9 cellular contexts compared by ENCODE assay signal in the genomic region with DNA sequence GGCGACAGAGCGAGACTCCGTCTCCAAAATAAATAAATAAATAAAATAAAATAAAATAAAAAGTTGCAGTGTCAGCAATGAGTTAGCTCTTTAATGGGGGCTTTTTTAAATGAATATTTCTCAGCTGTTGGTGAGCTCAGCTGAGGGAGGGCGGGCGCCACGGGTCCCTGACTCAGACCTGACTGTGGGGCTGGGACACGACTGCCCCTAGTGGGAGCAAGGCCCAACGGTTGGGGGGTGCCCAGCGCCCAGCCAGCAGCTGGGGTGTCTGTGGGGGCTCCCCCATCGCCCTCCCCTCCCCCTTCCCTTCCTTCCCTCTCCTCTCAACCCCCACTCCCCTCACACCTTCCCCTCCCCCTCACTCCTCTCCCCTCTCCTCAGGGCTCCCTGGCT. TPM values are rescaled to one million over a fixed set of nuclear protein-coding genes. Genes with fewer than 3 reads are reported as not detected.
A peak's percentile ranks its signal among the peaks of the same experiment; 100 is the strongest.
DNase-seq lines count a peak whose midpoint lies in the region; ATAC-seq, FAIRE-seq and TF ChIP-seq lines count a peak whose summit lies in the region.
"Had no signal": no experiment of that assay in that cellular context is flagged by ENCODE, and none has a peak within 500 bp of the region (broad histone marks: within the 10 kb centered on the region; RNA-seq: fewer than 3 reads in every experiment).

No MANE protein-coding gene starts in this region.

- no peak overlapping the region for H3K27ac ChIP-seq in OCI-LY3 (ENCODE audit: low read length)
- no peak overlapping the region for H3K27ac ChIP-seq in keratinocyte (ENCODE audit: control insufficient read depth, insufficient read depth, low read length)

- no peaks in the 10 kb centered on the region for H3K9me3 Mint-ChIP-seq in activated T-cell treated with anti-CD3 and anti-CD28 coated beads, Interleukin-2, amount 50 U/mL, for 24 hours
- H3K9me3 Mint-ChIP-seq: stimulated activated naive CD8-positive, alpha-beta T cell treated with anti-CD3 and anti-CD28 coated beads, Interleukin-15, Interleukin-2, amounts not matched to agents 100 ng/mL and 50 ng/mL, for 24 hours had no signal

- FAIRE-seq in keratinocyte (lab: Jason Lieb, UNC), result no peak

- H3K27me3 ChIP-seq in OCI-LY3 (ENCODE audit: low read depth, low read length) (no peaks in the 10 kb centered on the region), keratinocyte (ENCODE audit: control insufficient read depth, extremely low read depth, insufficient read depth, low read length) (no peaks in the 10 kb centered on the region)

- DNase-seq in activated T-cell treated with anti-CD3 and anti-CD28 coated beads, Interleukin-2, amount 50 U/mL, for 24 hours, result peak; percentile 80
- DNase-seq in keratinocyte (ENCODE audit: low read depth, low spot score), result no peak
- peak; percentile 46 to 70 for DNase-seq in stimulated activated CD8-positive, alpha-beta memory T cell treated with anti-CD3 and anti-CD28 coated beads, Interleukin-7, amount 100 ng/mL, for 48 hours (ENCODE audit: extremely low read depth in 1 of 2, low read depth in 1 of 2)
- no peak for DNase-seq in NCI-H748 treated with DMSO at 0.1 percent for 48 hours (lab: John Stamatoyannopoulos, UW)
- no peak for DNase-seq in retina

- H3K4me1 Mint-ChIP-seq in activated T-cell treated with anti-CD3 and anti-CD28 coated beads, Interleukin-2, amount 50 U/mL, for 24 hours (ENCODE audit: low read depth), result peaks cover 33% of the 10 kb centered on the region

- no peaks in the 10 kb centered on the region for H3K36me3 Mint-ChIP-seq in activated T-cell treated with anti-CD3 and anti-CD28 coated beads, Interleukin-2, amount 50 U/mL, for 24 hours (ENCODE audit: low read depth)

- dilution Hi-C loops in keratinocyte (cut with MboI; ENCODE audit: extremely low pct_ligation_motif_present, low sequenced_read_pairs), result no loop called here

- H3K4me1 ChIP-seq in OCI-LY3 (ENCODE audit: low read length) (peaks cover 31% of the 10 kb centered on the region), keratinocyte (ENCODE audit: control insufficient read depth, extremely low read depth, insufficient read depth, low read length) (peaks cover 18% of the 10 kb centered on the region)

- no peak overlapping the region for H3K4me3 ChIP-seq in OCI-LY3 (ENCODE audit: low read length)
- no peak overlapping the region for H3K4me3 ChIP-seq in keratinocyte (ENCODE audit: control insufficient read depth in 2 of 3, extremely low read depth in 1 of 3, insufficient read depth in 2 of 3, low read depth in 1 of 3, low read length in 3 of 3)

- H3K79me2 ChIP-seq in OCI-LY3 (ENCODE audit: low read length) (no peaks in the 10 kb centered on the region), keratinocyte (ENCODE audit: control insufficient read depth, insufficient read depth, low read length) (no peaks in the 10 kb centered on the region)

- no peaks in the 10 kb centered on the region for H3K36me3 ChIP-seq in OCI-LY3 (replicated peaks; ENCODE audit: low read depth, low read length)
- H3K36me3 ChIP-seq in keratinocyte (ENCODE audit: control insufficient read depth in 2 of 2, extremely low read depth in 1 of 2, insufficient read depth in 2 of 2, low read length in 2 of 2), result no peaks in the 10 kb centered on the region

- peak; percentile 36 for TF ChIP-seq CTCF in OCI-LY3 (IDR thresholded peaks at IDR 0.05; ENCODE audit: low read depth, low read length)
- TF ChIP-seq CTCF in keratinocyte (optimal IDR thresholded peaks at IDR 0.05 in 1 of 3, IDR thresholded peaks at IDR 0.05 in 1 of 3, conservative IDR thresholded peaks at IDR 0.05 in 1 of 3; ENCODE audit: extremely low read depth in 1 of 3, insufficient read depth in 2 of 3, low read length in 3 of 3), result peak in 2 of 3 experiments; percentile 48 to 50

- H3K9ac ChIP-seq in OCI-LY3 (ENCODE audit: low read length), result peak overlapping the region; percentile 17; the same call in 1 of the 2 replicates
- no peak overlapping the region for H3K9ac ChIP-seq in keratinocyte (ENCODE audit: control insufficient read depth, extremely low read depth, insufficient read depth, low read length)

- ATAC-seq in GM18868 (IDR thresholded peaks at IDR 0.05; ENCODE audit: unreplicated experiment) (peak; percentile 61), GM19455 (IDR thresholded peaks at IDR 0.05; ENCODE audit: unreplicated experiment) (no peak)

- no peak overlapping the region for H3K4me3 Mint-ChIP-seq in activated T-cell treated with anti-CD3 and anti-CD28 coated beads, Interleukin-2, amount 50 U/mL, for 24 hours
- H3K4me3 Mint-ChIP-seq: stimulated activated naive CD8-positive, alpha-beta T cell treated with anti-CD3 and anti-CD28 coated beads, Interleukin-15, Interleukin-2, amounts not matched to agents 100 ng/mL and 50 ng/mL, for 24 hours had no signal

- H3K27ac Mint-ChIP-seq in activated T-cell treated with anti-CD3 and anti-CD28 coated beads, Interleukin-2, amount 50 U/mL, for 24 hours, result no peak overlapping the region

- peak overlapping the region; percentile 28 for H3K4me2 ChIP-seq in OCI-LY3 (ENCODE audit: low read length)
- no peak overlapping the region for H3K4me2 ChIP-seq in keratinocyte (ENCODE audit: control insufficient read depth, extremely low read depth, insufficient read depth, low read depth, low read length)

- no peak overlapping the region for H2AFZ ChIP-seq in OCI-LY3 (ENCODE audit: low read depth, low read length)
- no peak overlapping the region for H2AFZ ChIP-seq in keratinocyte (ENCODE audit: control insufficient read depth, low read length)

- H4K20me1 ChIP-seq in OCI-LY3 (ENCODE audit: insufficient read depth, low read length) (no peaks in the 10 kb centered on the region), keratinocyte (ENCODE audit: control insufficient read depth, extremely low read depth, insufficient read depth, low read length) (no peaks in the 10 kb centered on the region)

- H3K9me3 ChIP-seq in OCI-LY3 (ENCODE audit: insufficient read depth, low read length) (no peaks in the 10 kb centered on the region), keratinocyte (ENCODE audit: control insufficient read depth, low read depth, low read length) (peaks cover 4% of the 10 kb centered on the region)

- no peaks in the 10 kb centered on the region for H3K9me1 ChIP-seq in keratinocyte (ENCODE audit: control insufficient read depth, extremely low read depth, insufficient read depth, low read length)

- H3K27me3 Mint-ChIP-seq in activated T-cell treated with anti-CD3 and anti-CD28 coated beads, Interleukin-2, amount 50 U/mL, for 24 hours, result no peaks in the 10 kb centered on the region
- H3K27me3 Mint-ChIP-seq: stimulated activated naive CD8-positive, alpha-beta T cell treated with anti-CD3 and anti-CD28 coated beads, Interleukin-15, Interleukin-2, amounts not matched to agents 100 ng/mL and 50 ng/mL, for 24 hours had no signal

RNA-seq across cellular contexts. Expression of gene PWWP2B, which starts 46.6 kb away (rescaled TPM):
- 3.1 to 6.5 TPM (median 3.8 TPM) in 3 replicates for polyA plus RNA-seq in keratinocyte
- 4.3 TPM for polyA plus RNA-seq in keratinocyte (2011; ENCODE audit: low read depth)
- polyA plus RNA-seq in keratinocyte (2011; cell fraction: cytosol; rRNA removed), result 2.2 and 5.8 TPM in 2 replicates
- polyA plus RNA-seq in keratinocyte (2011; cell fraction: nucleus; rRNA removed), result 6.3 and 9.1 TPM in 2 replicates
- 8.8 and 10.9 TPM in 2 replicates for polyA plus RNA-seq in keratinocyte (2012; ENCODE audit: low replicate concordance)
- 1.8 to 2.5 TPM (median 2.1 TPM) in 3 replicates for polyA minus RNA-seq in keratinocyte
- 20.3 TPM for polyA minus RNA-seq in keratinocyte (2011; cell fraction: cytosol; rRNA and poly(A)+ RNA removed)
- 7.9 and 10.7 TPM in 2 replicates for polyA minus RNA-seq in keratinocyte (2011; cell fraction: nucleus; rRNA and poly(A)+ RNA removed)

Comparison
In these comparisons a context has a peak if more than half of its experiments do, and no peak if none do; other contexts are left out.
1. DNase-seq: peak in activated T-cell treated with anti-CD3 and anti-CD28 coated beads, Interleukin-2, amount 50 U/mL, for 24 hours (single experiment) and stimulated activated CD8-positive, alpha-beta memory T cell treated with anti-CD3 and anti-CD28 coated beads, Interleukin-7, amount 100 ng/mL, for 48 hours (2 of 2); none in keratinocyte (single experiment), NCI-H748 treated with DMSO at 0.1 percent for 48 hours (single experiment) and retina (single experiment).